In genomic region chr5:152599096-152599495, GRCh38 we compare ENCODE assay signal across 27 cellular contexts.
"Had no signal": no experiment of that assay in that cellular context is flagged by ENCODE, and none has a peak within 500 bp of the region (broad histone marks: within the 10 kb centered on the region; RNA-seq: fewer than 3 reads in every experiment).

No MANE protein-coding gene starts in this region.

- H3K4me3 ChIP-seq: colonic mucosa, coronary artery, dorsolateral prefrontal cortex, esophagus muscularis mucosa, esophagus squamous epithelium, gastrocnemius medialis, gastroesophageal sphincter, heart left ventricle, heart right ventricle had no signal

- H3K27ac ChIP-seq: colonic mucosa, coronary artery, dorsolateral prefrontal cortex, epithelial cell of prostate, esophagus muscularis mucosa, esophagus squamous epithelium, foreskin keratinocyte, gastrocnemius medialis, gastroesophageal sphincter, heart left ventricle, heart right ventricle had no signal

- H3K9me3 ChIP-seq: colonic mucosa, esophagus muscularis mucosa, esophagus squamous epithelium, gastrocnemius medialis, gastroesophageal sphincter, heart right ventricle had no signal

- FAIRE-seq: colon, endometrium, endothelial cell of umbilical vein, frontal cortex had no signal

- H3K36me3 ChIP-seq: colonic mucosa, esophagus muscularis mucosa, esophagus squamous epithelium, gastrocnemius medialis, gastroesophageal sphincter, heart left ventricle, heart right ventricle had no signal

- H3K27me3 ChIP-seq: colonic mucosa, dorsolateral prefrontal cortex, esophagus muscularis mucosa, esophagus squamous epithelium, foreskin keratinocyte, gastrocnemius medialis, gastroesophageal sphincter, heart left ventricle, heart right ventricle had no signal

- DNase-seq: colonic mucosa; cortex of kidney; dermis blood vessel endothelial cell; dorsolateral prefrontal cortex; effector CD4-positive, alpha-beta T cell; effector CD8-positive, alpha-beta T cell; effector memory CD4-positive, alpha-beta T cell; effector memory CD8-positive, alpha-beta T cell; endodermal cell; erythroblast; esophagus squamous epithelium; foreskin fibroblast; foreskin melanocyte; gastrocnemius medialis; glutamatergic neuron; head of caudate nucleus; heart left ventricle; heart right ventricle had no signal

- H3K4me1 ChIP-seq: colonic mucosa, esophagus muscularis mucosa, esophagus squamous epithelium, foreskin keratinocyte, gastrocnemius medialis, gastroesophageal sphincter, heart left ventricle, heart right ventricle had no signal
